Comparison of ENCODE assay signal across 19 cellular contexts in genomic region chr4:188714488-188714887, GRCh38.
"Had no signal": no experiment of that assay in that cellular context is flagged by ENCODE, and none has a peak within 500 bp of the region (broad histone marks: within the 10 kb centered on the region; RNA-seq: fewer than 3 reads in every experiment).

No MANE protein-coding gene starts in this region.

- H3K4me1 ChIP-seq: left lung, tibial nerve, vagina had no signal

- H3K27me3 ChIP-seq: dorsolateral prefrontal cortex, left lung, tibial nerve, vagina had no signal

- FAIRE-seq: bronchial epithelial cell, kidney had no signal

- H3K4me3 ChIP-seq: dorsolateral prefrontal cortex, left lung, mucosa of descending colon, tibial nerve, vagina had no signal

- H3K27ac ChIP-seq: dorsolateral prefrontal cortex, left lung, tibial nerve, vagina had no signal

- H3K9me3 ChIP-seq: left lung, tibial nerve, vagina had no signal

- DNase-seq: activated CD4-positive, alpha-beta T cell treated with anti-CD3 and anti-CD28 coated beads, Interleukin-2, amount 10 ng/mL, durations not matched to agents 7 days and 5 days; activated CD4-positive, CD25-positive, alpha-beta regulatory T cell; activated CD8-positive, alpha-beta memory T cell treated with anti-CD3 and anti-CD28 coated beads for 24 hours; activated naive CD8-positive, alpha-beta T cell treated with anti-CD3 and anti-CD28 coated beads for 36 hours; dorsolateral prefrontal cortex; endodermal cell; hippocampal formation; kidney; left lung; mucosa of descending colon; naive thymus-derived CD8-positive, alpha-beta T cell; posterior cingulate gyrus; retina; stimulated activated CD4-positive, alpha-beta T cell treated with anti-CD3 and anti-CD28 coated beads, Interleukin-4, amount 100 ng/mL, for 24 hours; stimulated activated naive CD4-positive, alpha-beta T cell; T-helper 17 cell had no signal

- H3K36me3 ChIP-seq: left lung, tibial nerve, vagina had no signal
